ENCODE assay signal across 9 cellular contexts in genomic region chr9:121199921-121200320, GRCh38. TPM values are rescaled to one million over a fixed set of nuclear protein-coding genes. Genes with fewer than 3 reads are reported as not detected.
DNase-seq lines count a peak whose midpoint lies in the region; ATAC-seq and TF ChIP-seq lines count a peak whose summit lies in the region.
"Had no signal": no experiment of that assay in that cellular context is flagged by ENCODE, and none has a peak within 500 bp of the region (broad histone marks: within the 10 kb centered on the region; RNA-seq: fewer than 3 reads in every experiment).

No MANE protein-coding gene starts in this region.

- H3K4me3 ChIP-seq in Caco-2 (ENCODE audit: low read depth, low read length) (peak overlapping the region; percentile 93), dorsolateral prefrontal cortex (peak overlapping the region; percentile 68 to 98 (median 88)), neutrophil (ENCODE audit: low read depth in 1 of 2, low read length in 1 of 2) (peak overlapping the region; percentile 86 to 88)

- H3K36me3 Mint-ChIP-seq in Caco-2 (ENCODE audit: insufficient read depth, unreplicated experiment) = peaks cover 8% of the 10 kb centered on the region

- H3K4me3 Mint-ChIP-seq in Caco-2 (ENCODE audit: unreplicated experiment) = peak overlapping the region; percentile 83

- POLR2A ChIA-PET in Caco-2 (lab: Charles Lee) = no interaction called here

- intact Hi-C loops in Caco-2 (cut with micrococcal nuclease; ENCODE audit: unreplicated experiment) = loop anchor here (2.0 to 5.0 kb wide), 2 partner anchors 13 to 78 kb away; no protein-coding TSS in a partner anchor
- intact Hi-C loops in dorsolateral prefrontal cortex (cut with DNase I) = loop anchor here (2.0 to 5.0 kb wide), 3 partner anchors 67 to 172 kb away; partner anchors contain the start of genes CNTRL (in 1 of the 2), GSN (in 1 of the 2) and STOM (in 1 of the 2)

- BruUV-seq in Caco-2 (replicated peaks; lab: Mats Ljungman, UMichigan) = no TSS peak

- H3K36me3 ChIP-seq in Caco-2 (ENCODE audit: control insufficient read depth, insufficient read depth, low read length) = no peaks in the 10 kb centered on the region
- H3K36me3 ChIP-seq in neutrophil = no peaks in the 10 kb centered on the region

- H3K27me3 ChIP-seq in Caco-2 (replicated peaks; ENCODE audit: control insufficient read depth, insufficient read depth, low read length) = no peaks in the 10 kb centered on the region
- no peaks in the 10 kb centered on the region for H3K27me3 ChIP-seq in dorsolateral prefrontal cortex
- no peaks in the 10 kb centered on the region for H3K27me3 ChIP-seq in neutrophil

- TF ChIP-seq CTCF in Caco-2 (IDR thresholded peaks at IDR 0.05; ENCODE audit: insufficient read depth in 1 of 2, low read depth in 1 of 2, low read length in 1 of 2, severe bottlenecking in 1 of 2, unreplicated experiment in 1 of 2) = no peak
- no peak for TF ChIP-seq CTCF in dorsolateral prefrontal cortex (IDR thresholded peaks at IDR 0.05 in 54 of 56, conservative IDR thresholded peaks at IDR 0.05 in 2 of 56; ENCODE audit: low read depth in 1 of 56, partially characterized antibody in 56 of 56)
- TF ChIP-seq CTCF in neutrophil (IDR thresholded peaks at IDR 0.05) = no peak

- no peaks in the 10 kb centered on the region for H3K27me3 Mint-ChIP-seq in Caco-2 (ENCODE audit: insufficient read depth, unreplicated experiment)

- H3K4me1 ChIP-seq in Caco-2 (peaks cover 45% of the 10 kb centered on the region), neutrophil (ENCODE audit: control insufficient read depth in 1 of 2, insufficient read depth in 1 of 2, low read depth in 1 of 2, low read length in 1 of 2) (peaks cover 50 to 68% of the 10 kb centered on the region in 2 experiments)

- ATAC-seq in HG02623 (IDR thresholded peaks at IDR 0.05; ENCODE audit: unreplicated experiment) (no peak), GM21423 (IDR thresholded peaks at IDR 0.05; ENCODE audit: unreplicated experiment) (no peak)

- CTCF ChIA-PET in Caco-2 (lab: Charles Lee) = interaction anchor here (1.4 kb wide), 1 partner anchor 87 kb away, joined by 4 read pairs; no protein-coding TSS in a partner anchor

- no peaks in the 10 kb centered on the region for H3K9me3 Mint-ChIP-seq in Caco-2 (ENCODE audit: unreplicated experiment)

- no peaks in the 10 kb centered on the region for H3K9me3 ChIP-seq in Caco-2
- H3K9me3 ChIP-seq in neutrophil = no peaks in the 10 kb centered on the region

- H3K27ac ChIP-seq in dorsolateral prefrontal cortex = peak overlapping the region in 3 of 59 donors; percentile 7 to 17 (median 9)
- H3K27ac ChIP-seq in neutrophil = peak overlapping the region; percentile 95

- H3K4me1 Mint-ChIP-seq in Caco-2 (ENCODE audit: low read depth, unreplicated experiment) = peaks cover 23% of the 10 kb centered on the region

- H3K27ac Mint-ChIP-seq in Caco-2 (ENCODE audit: unreplicated experiment) = no peak overlapping the region

- DNase-seq in Caco-2 (no peak), NCI-H82 (lab: John Stamatoyannopoulos, UW) (peak; percentile 68), dorsolateral prefrontal cortex (no peak), iPS-NIHi7 (ENCODE audit: extremely low spot score) (no peak), NCI-H345 treated with DMSO at 0.1 percent for 48 hours (lab: John Stamatoyannopoulos, UW; ENCODE audit: unreplicated experiment) (no peak)
- DNase-seq: anterior cingulate cortex had no signal

RNA-seq across cellular contexts. Expression of gene RAB14, which starts 1.7 kb away (rescaled TPM):
- total RNA-seq in Caco-2 (2022) = 70.3 and 73.2 TPM in 2 replicates
- 100 to 1,000 TPM in 55 of 120 experiments, 10 to 100 TPM in 65; 57.6 to 139 (median 99.3) TPM for total RNA-seq in dorsolateral prefrontal cortex
